9 cellular contexts compared by ENCODE assay signal in genomic region chr11:21933095-21933494, GRCh38.
A peak's percentile ranks its signal among the peaks of the same experiment; 100 is the strongest.
DNase-seq lines count a peak whose midpoint lies in the region; ATAC-seq and TF ChIP-seq lines count a peak whose summit lies in the region.
"Had no signal": no experiment of that assay in that cellular context is flagged by ENCODE, and none has a peak within 500 bp of the region (broad histone marks: within the 10 kb centered on the region; RNA-seq: fewer than 3 reads in every experiment).

No MANE protein-coding gene starts in this region.

- H3K36me3 ChIP-seq in Loucy (ENCODE audit: insufficient read depth, low read length) (no peaks in the 10 kb centered on the region), left lung (no peaks in the 10 kb centered on the region)

- no peaks in the 10 kb centered on the region for H3K4me1 Mint-ChIP-seq in chondrocyte (ENCODE audit: low read depth)

- peak; percentile 13 for DNase-seq in NCI-H82 (lab: John Stamatoyannopoulos, UW)
- no peak for DNase-seq in NCI-H82 treated with DMSO at 0.1 percent for 48 hours (lab: John Stamatoyannopoulos, UW; ENCODE audit: unreplicated experiment)
- no peak for DNase-seq in chondrocyte (ENCODE audit: low spot score)
- DNase-seq in retinal pigment epithelial cell (ENCODE audit: low read depth), result no peak
- no peak for DNase-seq in stimulated activated CD4-positive, alpha-beta T cell treated with anti-CD3 and anti-CD28 coated beads, Interleukin-2, amount 100 ng/mL, for 48 hours
- no peak for DNase-seq in HuH-7.5 (ENCODE audit: low spot score)
- DNase-seq in left lung, result no peak

- no peaks in the 10 kb centered on the region for H4K20me1 ChIP-seq in Loucy (ENCODE audit: insufficient read depth, low read length, poor library complexity, severe bottlenecking)

- intact Hi-C loops in left lung (cut with DNase I), result no loop called here

- no peak overlapping the region for H3K27ac ChIP-seq in left lung

- no peak for ATAC-seq in left lung
- ATAC-seq: activated CD4-positive, CD25-positive, alpha-beta regulatory T cell treated with anti-CD3 and anti-CD28 coated beads, Interleukin-2, amount 50 U/mL, for 24 hours had no signal

- no peak overlapping the region for H3K4me2 ChIP-seq in Loucy (ENCODE audit: low read depth, low read length, poor library complexity, severe bottlenecking)

- no peaks in the 10 kb centered on the region for H3F3A ChIP-seq in Loucy (ENCODE audit: low read depth)

- no peaks in the 10 kb centered on the region for H3K9me2 ChIP-seq in Loucy (replicated peaks; ENCODE audit: low read depth, low read length)

- H3K27me3 ChIP-seq in Loucy (ENCODE audit: insufficient read depth, low read length, poor library complexity, severe bottlenecking) (no peaks in the 10 kb centered on the region), left lung (no peaks in the 10 kb centered on the region)

- H3K36me3 Mint-ChIP-seq in chondrocyte (ENCODE audit: low read depth), result no peaks in the 10 kb centered on the region

- H3K9me3 Mint-ChIP-seq in chondrocyte (ENCODE audit: low read depth), result no peaks in the 10 kb centered on the region

- H3K4me3 Mint-ChIP-seq in chondrocyte (ENCODE audit: unreplicated experiment), result no peak overlapping the region

- H3K9me3 ChIP-seq in Loucy (ENCODE audit: insufficient read depth, low read depth, low read length) (no peaks in the 10 kb centered on the region), left lung (no peaks in the 10 kb centered on the region)

- H3K4me3 ChIP-seq in Loucy (ENCODE audit: low read length, poor library complexity, severe bottlenecking) (no peak overlapping the region), retinal pigment epithelial cell (ENCODE audit: low read length) (no peak overlapping the region), left lung (no peak overlapping the region)

- no peaks in the 10 kb centered on the region for H3K79me2 ChIP-seq in Loucy (ENCODE audit: insufficient read depth, low read length)

- H3K4me1 ChIP-seq in Loucy (ENCODE audit: insufficient read depth, low read length, poor library complexity, severe bottlenecking), result no peaks in the 10 kb centered on the region
- no peaks in the 10 kb centered on the region for H3K4me1 ChIP-seq in left lung

- H3K9ac ChIP-seq in Loucy (ENCODE audit: low read depth, low read length, poor library complexity, severe bottlenecking), result no peak overlapping the region

- H3K27ac Mint-ChIP-seq in chondrocyte (ENCODE audit: unreplicated experiment), result no peak overlapping the region

- no peaks in the 10 kb centered on the region for H3K27me3 Mint-ChIP-seq in chondrocyte (ENCODE audit: low read depth)

- peak; percentile 39 for TF ChIP-seq CTCF in Loucy (conservative IDR thresholded peaks at IDR 0.05; ENCODE audit: low read length)
- TF ChIP-seq CTCF in chondrocyte (IDR thresholded peaks at IDR 0.05), result peak; percentile 74
- peak; percentile 58 for TF ChIP-seq CTCF in retinal pigment epithelial cell (conservative IDR thresholded peaks at IDR 0.05; ENCODE audit: low read depth, low read length)
- TF ChIP-seq CTCF in left lung (IDR thresholded peaks at IDR 0.05), result peak in 1 of 2 donors; percentile 26

- H2AFZ ChIP-seq in Loucy (ENCODE audit: low read length), result no peak overlapping the region
